ENCODE assay signal across 6 cellular contexts in the genomic region with DNA sequence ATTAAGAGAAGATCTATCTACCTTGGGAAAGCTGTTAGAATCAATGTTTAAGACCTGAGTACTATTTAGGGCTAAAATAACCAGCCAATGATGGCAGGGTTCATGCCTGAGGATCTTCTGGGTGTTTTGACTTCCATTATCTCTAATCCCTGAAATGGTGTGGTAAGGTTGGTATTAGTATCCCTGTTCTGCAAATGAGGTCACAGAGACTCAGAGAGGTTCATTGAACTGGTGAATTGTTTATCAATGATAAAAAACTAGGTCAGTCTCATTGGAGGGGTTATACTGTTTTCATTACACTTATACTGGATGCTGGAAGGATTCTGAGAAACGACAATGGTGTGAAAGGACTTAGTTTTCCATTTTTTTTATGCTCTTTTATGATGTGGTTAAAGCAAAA.
"Had no signal": no experiment of that assay in that cellular context is flagged by ENCODE, and none has a peak within 500 bp of the region (broad histone marks: within the 10 kb centered on the region; RNA-seq: fewer than 3 reads in every experiment).

No MANE protein-coding gene starts in this region.

- H3K36me3 Mint-ChIP-seq: IgD-negative memory B cell had no signal

- H3K4me2 ChIP-seq: KMS-11 had no signal

- H3K4me3 Mint-ChIP-seq: H9, IgD-negative memory B cell had no signal

- H3K4me3 ChIP-seq: GM23248 had no signal

- H3K9ac ChIP-seq: GM23248, KMS-11 had no signal

- H3K4me1 Mint-ChIP-seq: IgD-negative memory B cell had no signal

- H3K9me3 Mint-ChIP-seq: H9 had no signal

- H3K27ac Mint-ChIP-seq: H9, IgD-negative memory B cell had no signal

- H3K27ac ChIP-seq: GM23248, KMS-11 had no signal

- DNase-seq: GM23248, H9, HCEC 1CT, KBM-7 had no signal

- H2AFZ ChIP-seq: GM23248 had no signal
